In the genomic region with DNA sequence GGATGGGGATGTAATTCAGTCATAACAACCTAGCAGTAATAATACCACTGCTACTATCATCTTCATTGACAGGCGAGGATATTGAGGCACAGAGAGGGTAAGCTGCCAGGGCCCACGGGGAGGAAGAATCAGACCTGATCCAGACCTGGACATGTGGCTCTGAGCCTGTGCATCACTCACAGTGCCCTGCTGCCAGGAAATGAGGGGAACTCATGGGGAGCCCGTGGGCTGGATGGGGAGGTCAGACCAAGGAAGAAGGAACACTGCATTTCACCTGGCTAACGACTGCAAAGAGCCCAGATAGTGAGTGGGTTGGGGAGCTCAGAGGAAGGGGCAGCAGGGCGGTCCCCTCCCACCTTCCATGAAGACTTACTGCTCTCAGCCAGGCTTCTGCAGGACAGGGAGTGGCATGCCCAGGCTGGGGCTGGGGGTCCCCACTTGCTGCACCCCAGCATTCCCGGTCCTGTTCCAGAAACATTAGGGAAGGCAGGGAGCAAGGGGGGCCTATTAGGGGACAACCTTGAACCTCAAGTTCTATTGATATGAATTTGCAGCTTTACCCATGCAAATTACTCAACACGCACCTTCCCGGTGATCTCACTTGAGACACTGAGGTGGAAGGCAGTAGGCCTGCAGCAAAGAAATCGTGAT, we compare ENCODE assay signal across 27 cellular contexts.
"Had no signal": no experiment of that assay in that cellular context is flagged by ENCODE, and none has a peak within 500 bp of the region (broad histone marks: within the 10 kb centered on the region; RNA-seq: fewer than 3 reads in every experiment).

No MANE protein-coding gene starts in this region.

- ATAC-seq: right lobe of liver; stimulated activated naive B cell treated with anti-CD40 and anti-IgM and Interleukin-4, amounts not matched to agents 10 μg/mL and 1 μg/mL and 100 μg/mL, for 72 hours; stimulated activated naive CD8-positive, alpha-beta T cell treated with anti-CD3 and anti-CD28 coated beads, Interleukin-15, Interleukin-2, amounts not matched to agents 100 U/mL and 50 U/mL, for 24 hours had no signal

- H3K27ac ChIP-seq: left ventricle myocardium inferior, neutrophil, parathyroid adenoma, right atrium auricular region, right lobe of liver, stomach, testis, thyroid gland, transverse colon, upper lobe of left lung had no signal

- H3K4me1 Mint-ChIP-seq: immature natural killer cell; mesothelial cell of epicardium; naive B cell; stimulated activated naive B cell treated with anti-CD40 and anti-IgM and Interleukin-4, amounts not matched to agents 10 μg/mL and 1 μg/mL and 100 μg/mL, for 72 hours had no signal

- H2AFZ ChIP-seq: parathyroid adenoma had no signal

- DNase-seq: hypothalamus; immature natural killer cell; left ventricle myocardium inferior; mesendoderm; naive B cell; occipital lobe; right lobe of liver; stimulated activated CD4-positive, alpha-beta T cell treated with anti-CD3 and anti-CD28 coated beads, Interleukin-12 subunit alpha, Interleukin-12 subunit beta, amount 100 ng/mL, for 4 hours; stimulated activated CD4-positive, alpha-beta T cell treated with anti-CD3 and anti-CD28 coated beads, Interleukin-15, amount 100 ng/mL, for 24 hours; stimulated activated CD4-positive, alpha-beta T cell treated with anti-CD3 and anti-CD28 coated beads, Interleukin-2, amount 100 ng/mL, for 24 hours; stimulated activated CD4-positive, alpha-beta T cell treated with anti-CD3 and anti-CD28 coated beads, Interleukin-4, amount 100 ng/mL, for 1 hour; stimulated activated naive B cell treated with anti-CD40 and anti-IgM and Interleukin-4, amounts not matched to agents 10 μg/mL and 1 μg/mL and 100 μg/mL, for 72 hours; stimulated activated naive CD8-positive, alpha-beta T cell treated with anti-CD3 and anti-CD28 coated beads, Interleukin-15, Interleukin-2, amounts not matched to agents 100 U/mL and 50 U/mL, for 24 hours; stomach; testis; thyroid gland; transverse colon; upper lobe of left lung had no signal

- H3K27me3 Mint-ChIP-seq: progenitor cell of endocrine pancreas; stimulated activated naive B cell treated with anti-CD40 and anti-IgM and Interleukin-4, amounts not matched to agents 10 μg/mL and 1 μg/mL and 100 μg/mL, for 72 hours had no signal

- H3K27ac Mint-ChIP-seq: immature natural killer cell; mesothelial cell of epicardium; naive B cell; nephron; progenitor cell of endocrine pancreas; stimulated activated naive B cell treated with anti-CD40 and anti-IgM and Interleukin-4, amounts not matched to agents 10 μg/mL and 1 μg/mL and 100 μg/mL, for 72 hours had no signal

- H3K4me3 ChIP-seq: left ventricle myocardium inferior, lung, right atrium auricular region, right lobe of liver, smooth muscle cell, stomach, testis, thyroid gland, transverse colon, upper lobe of left lung had no signal

- H3K9ac ChIP-seq: parathyroid adenoma had no signal

- H3K9me3 ChIP-seq: left ventricle myocardium inferior, neutrophil, right atrium auricular region, right lobe of liver, stomach, testis, thyroid gland, transverse colon, upper lobe of left lung had no signal

- H3K27me3 ChIP-seq: neutrophil, right atrium auricular region, right lobe of liver, stomach, testis, thyroid gland, transverse colon, upper lobe of left lung had no signal

- H3K4me3 Mint-ChIP-seq: immature natural killer cell; mesothelial cell of epicardium; naive B cell; nephron; neural crest cell; stimulated activated naive B cell treated with anti-CD40 and anti-IgM and Interleukin-4, amounts not matched to agents 10 μg/mL and 1 μg/mL and 100 μg/mL, for 72 hours had no signal

- H3K4me2 ChIP-seq: smooth muscle cell had no signal

- H3K36me3 Mint-ChIP-seq: immature natural killer cell; mesothelial cell of epicardium; naive B cell; stimulated activated naive B cell treated with anti-CD40 and anti-IgM and Interleukin-4, amounts not matched to agents 10 μg/mL and 1 μg/mL and 100 μg/mL, for 72 hours had no signal

- H3K79me2 ChIP-seq: parathyroid adenoma had no signal

- H3K4me1 ChIP-seq: right atrium auricular region, right lobe of liver, stomach, thyroid gland, transverse colon, upper lobe of left lung had no signal

- H3K9me3 Mint-ChIP-seq: immature natural killer cell; mesothelial cell of epicardium; naive B cell; nephron; neural crest cell; stimulated activated naive B cell treated with anti-CD40 and anti-IgM and Interleukin-4, amounts not matched to agents 10 μg/mL and 1 μg/mL and 100 μg/mL, for 72 hours had no signal

- H3K36me3 ChIP-seq: left ventricle myocardium inferior, neutrophil, right atrium auricular region, right lobe of liver, stomach, thyroid gland, transverse colon, upper lobe of left lung had no signal
